ENCODE assay signal across 1 cellular context in genomic region chr6:115891704-115892225, GRCh38.
TF ChIP-seq lines count a peak whose summit lies in the region.

No MANE protein-coding gene starts in this region.

TF ChIP-seq in SK-N-SH treated with all-trans-retinoic acid at 6 μM for 48 hours, 23 proteins besides CTCF, POLR2A, EP300 and RAD21 (continued from another document):
- TF ChIP-seq CREB5 (CRISPR knock-in tag; IDR thresholded peaks at IDR 0.05; ENCODE audit: low read depth) (no peak), ZFP30 (CRISPR knock-in tag; IDR thresholded peaks at IDR 0.05) (no peak), ESRRG (CRISPR knock-in tag; IDR thresholded peaks at IDR 0.05) (no peak), TOX (CRISPR knock-in tag; IDR thresholded peaks at IDR 0.05; ENCODE audit: borderline replicate concordance) (no peak)
